Comparison of ENCODE assay signal across 16 cellular contexts in the genomic region with DNA sequence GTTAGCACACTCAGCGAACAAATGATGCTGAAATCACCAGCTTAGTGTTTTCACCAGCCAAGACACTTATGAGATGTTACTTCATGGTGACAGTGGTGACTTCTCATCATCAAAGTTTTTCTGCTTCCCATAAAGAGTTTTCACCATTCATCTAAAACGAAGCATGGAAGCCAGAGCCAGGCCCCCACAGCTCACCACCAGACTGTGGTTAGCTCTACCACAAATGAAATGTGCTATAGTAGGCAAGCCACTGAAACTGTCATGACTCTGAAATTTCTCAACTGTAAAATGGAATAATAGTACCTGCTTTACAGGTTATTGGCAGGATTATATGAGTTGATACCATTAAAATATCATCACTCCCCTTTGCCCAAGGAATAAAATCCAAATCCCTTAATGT. TPM values are rescaled to one million over a fixed set of nuclear protein-coding genes. Genes with fewer than 3 reads are reported as not detected.
"Had no signal": no experiment of that assay in that cellular context is flagged by ENCODE, and none has a peak within 500 bp of the region (broad histone marks: within the 10 kb centered on the region; RNA-seq: fewer than 3 reads in every experiment).

No MANE protein-coding gene starts in this region.

- H3K27ac Mint-ChIP-seq: activated naive CD8-positive, alpha-beta T cell treated with anti-CD3 and anti-CD28 coated beads, Interleukin-2, amount 10 ng/mL, durations not matched to agents 7 days and 5 days; effector memory CD8-positive, alpha-beta T cell; immature natural killer cell; natural killer cell; stimulated activated effector memory CD8-positive, alpha-beta T cell treated with anti-CD3 and anti-CD28 coated beads, Interleukin-12 subunit alpha, Interleukin-12 subunit beta, amount 100 ng/mL, for 72 hours had no signal

- H3K27me3 ChIP-seq: brain microvascular endothelial cell, foreskin keratinocyte, tibial nerve, vagina had no signal

- ATAC-seq: activated CD4-positive, CD25-positive, alpha-beta regulatory T cell treated with anti-CD3 and anti-CD28 coated beads, Interleukin-2, amount 50 U/mL, for 24 hours; effector memory CD8-positive, alpha-beta T cell; foreskin keratinocyte; natural killer cell; stimulated activated effector memory CD8-positive, alpha-beta T cell treated with anti-CD3 and anti-CD28 coated beads, Interleukin-12 subunit alpha, Interleukin-12 subunit beta, amount 100 ng/mL, for 72 hours had no signal

- H3K36me3 ChIP-seq: brain microvascular endothelial cell, tibial nerve, vagina had no signal

- H3K4me3 ChIP-seq: tibial nerve, vagina had no signal

- H3K27me3 Mint-ChIP-seq: activated naive CD8-positive, alpha-beta T cell treated with anti-CD3 and anti-CD28 coated beads, Interleukin-2, amount 10 ng/mL, durations not matched to agents 7 days and 5 days; effector memory CD8-positive, alpha-beta T cell had no signal

- DNase-seq: activated CD4-positive, alpha-beta T cell treated with anti-CD3 and anti-CD28 coated beads, Interleukin-2, amount 50 U/mL, for 1 hour; activated CD8-positive, alpha-beta memory T cell treated with anti-CD3 and anti-CD28 coated beads for 24 hours; activated naive CD4-positive, alpha-beta T cell; activated naive CD8-positive, alpha-beta T cell treated with anti-CD3 and anti-CD28 coated beads, Interleukin-2, amount 10 ng/mL, durations not matched to agents 7 days and 5 days; brain microvascular endothelial cell; effector memory CD8-positive, alpha-beta T cell; foreskin keratinocyte; immature natural killer cell; mesendoderm; natural killer cell; stimulated activated CD4-positive, alpha-beta T cell treated with anti-CD3 and anti-CD28 coated beads, Interleukin-12 subunit alpha, Interleukin-12 subunit beta, amount 100 ng/mL, for 4 hours; stimulated activated CD4-positive, alpha-beta T cell treated with anti-CD3 and anti-CD28 coated beads, Interleukin-2, amount 100 ng/mL, for 24 hours had no signal

- H3K9me3 ChIP-seq: tibial nerve, vagina had no signal

- H3K36me3 Mint-ChIP-seq: activated naive CD8-positive, alpha-beta T cell treated with anti-CD3 and anti-CD28 coated beads, Interleukin-2, amount 10 ng/mL, durations not matched to agents 7 days and 5 days; stimulated activated effector memory CD8-positive, alpha-beta T cell treated with anti-CD3 and anti-CD28 coated beads, Interleukin-12 subunit alpha, Interleukin-12 subunit beta, amount 100 ng/mL, for 72 hours had no signal

- H3K4me1 Mint-ChIP-seq: immature natural killer cell; natural killer cell; stimulated activated effector memory CD8-positive, alpha-beta T cell treated with anti-CD3 and anti-CD28 coated beads, Interleukin-12 subunit alpha, Interleukin-12 subunit beta, amount 100 ng/mL, for 72 hours had no signal

- H3K4me3 Mint-ChIP-seq: activated naive CD8-positive, alpha-beta T cell treated with anti-CD3 and anti-CD28 coated beads, Interleukin-2, amount 10 ng/mL, durations not matched to agents 7 days and 5 days; effector memory CD8-positive, alpha-beta T cell; immature natural killer cell; natural killer cell; stimulated activated effector memory CD8-positive, alpha-beta T cell treated with anti-CD3 and anti-CD28 coated beads, Interleukin-12 subunit alpha, Interleukin-12 subunit beta, amount 100 ng/mL, for 72 hours had no signal

RNA-seq across cellular contexts. Expression of a gene that starts 56.4 kb away (rescaled TPM):
- total RNA-seq: activated naive CD8-positive, alpha-beta T cell treated with anti-CD3 and anti-CD28 coated beads, Interleukin-2, amount 10 ng/mL, durations not matched to agents 7 days and 5 days; natural killer cell had no signal
